ENCODE assay signal across 25 cellular contexts in genomic region chr3:32532434-32532833, GRCh38. TPM values are rescaled to one million over a fixed set of nuclear protein-coding genes. Genes with fewer than 3 reads are reported as not detected.
A peak's percentile ranks its signal among the peaks of the same experiment; 100 is the strongest.
DNase-seq lines count a peak whose midpoint lies in the region; ATAC-seq and TF ChIP-seq lines count a peak whose summit lies in the region.
"Had no signal": no experiment of that assay in that cellular context is flagged by ENCODE, and none has a peak within 500 bp of the region (broad histone marks: within the 10 kb centered on the region; RNA-seq: fewer than 3 reads in every experiment).

No MANE protein-coding gene starts in this region.

- peaks cover 37 to 62% of the 10 kb centered on the region in 2 experiments for H3K36me3 ChIP-seq in SK-N-SH (replicated peaks in 1 of 2; ENCODE audit: control insufficient read depth in 1 of 2, insufficient read depth in 2 of 2, low read length in 1 of 2)
- peaks cover 14% of the 10 kb centered on the region for H3K36me3 ChIP-seq in HAP-1 (replicated peaks)
- H3K36me3 ChIP-seq: BE2C had no signal

- H3K4me3 ChIP-seq in SK-N-SH (ENCODE audit: low read depth in 2 of 2, low read length in 1 of 2) (no peak overlapping the region), choroid plexus epithelial cell (ENCODE audit: low read depth, low read length) (no peak overlapping the region), HAP-1 (no peak overlapping the region)
- H3K4me3 ChIP-seq: BLaER1, GM12878 had no signal

- H3K9me3 ChIP-seq in SK-N-SH = no peaks in the 10 kb centered on the region
- no peaks in the 10 kb centered on the region for H3K9me3 ChIP-seq in HAP-1
- H3K9me3 ChIP-seq: BE2C, BLaER1 had no signal

- no peak for TF ChIP-seq CTCF in SK-N-SH (IDR thresholded peaks at IDR 0.05)
- no peak for TF ChIP-seq CTCF in choroid plexus epithelial cell (conservative IDR thresholded peaks at IDR 0.05; ENCODE audit: low read depth, low read length)

- peaks cover 6 to 7% of the 10 kb centered on the region in 2 donors for H3K4me1 Mint-ChIP-seq in natural killer cell treated with Interleukin-12 subunit alpha and Interleukin-12 subunit beta and Interleukin-15 and Interleukin-18, amount 100 ng/mL, for 72 hours (ENCODE audit: low read depth in 2 of 2)
- H3K4me1 Mint-ChIP-seq: CD14-positive monocyte; CD8-positive, alpha-beta memory T cell had no signal

- POLR2A ChIA-PET in SK-N-SH (lab: Yijun Ruan, JAX) = no interaction called here

- H3F3A ChIP-seq in SK-N-SH (replicated peaks; ENCODE audit: insufficient read depth) = peaks cover 7% of the 10 kb centered on the region

- no peak overlapping the region for H2AFZ ChIP-seq in SK-N-SH (ENCODE audit: low read depth)

- no peak overlapping the region for H3K4me3 Mint-ChIP-seq in natural killer cell treated with Interleukin-12 subunit alpha and Interleukin-12 subunit beta and Interleukin-15 and Interleukin-18, amount 100 ng/mL, for 72 hours
- H3K4me3 Mint-ChIP-seq: CD14-positive monocyte; CD4-positive, alpha-beta memory T cell; CD4-positive, CD25-positive, alpha-beta regulatory T cell; CD8-positive, alpha-beta memory T cell had no signal

- H4K20me1 ChIP-seq in SK-N-SH (ENCODE audit: insufficient read depth) = no peaks in the 10 kb centered on the region

- H3K4me2 ChIP-seq in SK-N-SH = no peak overlapping the region
- H3K4me2 ChIP-seq: BLaER1 had no signal

- TF ChIP-seq EP300 in SK-N-SH (IDR thresholded peaks at IDR 0.05; ENCODE audit: borderline replicate concordance in 1 of 2, low read depth in 1 of 2, low read length in 1 of 2) = no peak

- CTCF ChIA-PET in SK-N-SH (lab: Yijun Ruan, JAX) = no interaction called here

- H3K9ac ChIP-seq in SK-N-SH = no peak overlapping the region
- H3K9ac ChIP-seq: BLaER1 had no signal

- no peak overlapping the region for H3K27ac Mint-ChIP-seq in natural killer cell treated with Interleukin-12 subunit alpha and Interleukin-12 subunit beta and Interleukin-15 and Interleukin-18, amount 100 ng/mL, for 72 hours
- H3K27ac Mint-ChIP-seq: CD14-positive monocyte; CD4-positive, alpha-beta memory T cell; CD8-positive, alpha-beta memory T cell had no signal

- H3K79me2 ChIP-seq in SK-N-SH (ENCODE audit: insufficient read depth) = no peaks in the 10 kb centered on the region; the same call in 1 of the 2 replicates

- 93% methylated on average over 1 of the region's 1 CpG for WGBS in SK-N-SH (ENCODE audit: low lambda C conversion rate)

- DNase-seq in SK-N-SH (no peak), astrocyte of the hippocampus (ENCODE audit: low read depth, low spot score) (peak; percentile 11), choroid plexus epithelial cell (ENCODE audit: low read depth) (peak; percentile 12), ecto neural progenitor cell (ENCODE audit: low spot score) (no peak), HAP-1 (ENCODE audit: low spot score in 2 of 2) (no peak)
- DNase-seq in natural killer cell treated with Interleukin-12 subunit alpha and Interleukin-12 subunit beta and Interleukin-15 and Interleukin-18, amount 100 ng/mL, for 72 hours (ENCODE audit: low spot score) = no peak
- DNase-seq: 8988T; ACHN; BE2C; C1 segment of cervical spinal cord; CD4-positive, alpha-beta memory T cell; CD4-positive, CD25-positive, alpha-beta regulatory T cell; CD8-positive, alpha-beta memory T cell; COR-L47; DMS 273 treated with DMSO at 0.1 percent for 48 hours; DMS153; DMS53; DMS79; DND-41; EL; GDM1 had no signal

- H3K27me3 ChIP-seq in SK-N-SH (ENCODE audit: insufficient read depth) (no peaks in the 10 kb centered on the region), HAP-1 (ENCODE audit: low read depth) (no peaks in the 10 kb centered on the region)
- H3K27me3 ChIP-seq: BE2C, BLaER1 had no signal

- H3K4me1 ChIP-seq in SK-N-SH (ENCODE audit: control insufficient read depth in 1 of 2, insufficient read depth in 2 of 2, low read depth in 1 of 2, low read length in 1 of 2) (peaks cover 0 to 11% of the 10 kb centered on the region in 2 experiments; a peak in 2 of 4 replicates), HAP-1 (no peaks in the 10 kb centered on the region)
- H3K4me1 ChIP-seq: BE2C, BLaER1 had no signal

- H3K36me3 Mint-ChIP-seq in natural killer cell treated with Interleukin-12 subunit alpha and Interleukin-12 subunit beta and Interleukin-15 and Interleukin-18, amount 100 ng/mL, for 72 hours = peaks cover 6% of the 10 kb centered on the region

- no peak overlapping the region for H3K27ac ChIP-seq in SK-N-SH (ENCODE audit: low read depth in 2 of 2, low read length in 1 of 2)
- H3K27ac ChIP-seq: BLaER1 had no signal

- no peak for ATAC-seq in SK-N-SH treated with all-trans-retinoic acid at 6 μM for 48 hours
- ATAC-seq in natural killer cell treated with Interleukin-12 subunit alpha and Interleukin-12 subunit beta and Interleukin-15 and Interleukin-18, amount 100 ng/mL, for 72 hours = no peak
- ATAC-seq: GM12878 had no signal

- no peaks in the 10 kb centered on the region for H3K9me3 Mint-ChIP-seq in natural killer cell treated with Interleukin-12 subunit alpha and Interleukin-12 subunit beta and Interleukin-15 and Interleukin-18, amount 100 ng/mL, for 72 hours
- H3K9me3 Mint-ChIP-seq: CD14-positive monocyte; CD4-positive, alpha-beta memory T cell; CD4-positive, CD25-positive, alpha-beta regulatory T cell; CD8-positive, alpha-beta memory T cell had no signal

- in situ Hi-C loops in HAP-1 (cut with MboI; ENCODE audit: low sequenced_read_pairs) = no loop called here

- H3K9me2 ChIP-seq in SK-N-SH = no peaks in the 10 kb centered on the region; the same call in 1 of the 2 replicates

- TF ChIP-seq RAD21 in SK-N-SH (IDR thresholded peaks at IDR 0.05; ENCODE audit: low read length) = no peak

- H3K27me3 Mint-ChIP-seq in natural killer cell treated with Interleukin-12 subunit alpha and Interleukin-12 subunit beta and Interleukin-15 and Interleukin-18, amount 100 ng/mL, for 72 hours = no peaks in the 10 kb centered on the region
- H3K27me3 Mint-ChIP-seq: CD4-positive, alpha-beta memory T cell; CD4-positive, CD25-positive, alpha-beta regulatory T cell; CD8-positive, alpha-beta memory T cell had no signal

TF ChIP-seq in SK-N-SH, 30 proteins besides CTCF, POLR2A, EP300 and RAD21:
- TF ChIP-seq TCF12 (IDR thresholded peaks at IDR 0.05) (no peak), NFIC (IDR thresholded peaks at IDR 0.05; ENCODE audit: borderline replicate concordance) (0 out of 2 replicates have a peak, but pooled peaks have one; percentile 20)

TF ChIP-seq in SK-N-SH treated with all-trans-retinoic acid at 6 μM for 48 hours, 23 proteins besides CTCF, POLR2A, EP300 and RAD21 (continues in another document):
- TF ChIP-seq TOX (CRISPR knock-in tag; IDR thresholded peaks at IDR 0.05; ENCODE audit: borderline replicate concordance) = no peak
- TF ChIP-seq ZNF8 (CRISPR knock-in tag; IDR thresholded peaks at IDR 0.05) = no peak
- TF ChIP-seq ZC3H10 (CRISPR knock-in tag; IDR thresholded peaks at IDR 0.05) = no peak
- no peak for TF ChIP-seq PATZ1 (CRISPR knock-in tag; IDR thresholded peaks at IDR 0.05; ENCODE audit: borderline replicate concordance)
- TF ChIP-seq CSDC2 (CRISPR knock-in tag; IDR thresholded peaks at IDR 0.05) = no peak
- TF ChIP-seq POU6F1 (CRISPR knock-in tag; IDR thresholded peaks at IDR 0.05; ENCODE audit: borderline replicate concordance, low read depth) = no peak

RNA-seq across cellular contexts. Expression of gene CMTM6, which starts 29.8 kb away (rescaled TPM):
- 29.8 and 37.8 TPM in 2 replicates for polyA plus RNA-seq in SK-N-SH (2012; rRNA removed)
- polyA plus RNA-seq in SK-N-SH (2012; cell fraction: cytosol; rRNA removed) = 54.7 and 70.8 TPM in 2 replicates
- polyA plus RNA-seq in SK-N-SH (2012; cell fraction: nucleus; rRNA removed) = 5.2 and 13.8 TPM in 2 replicates
- total RNA-seq in natural killer cell treated with Interleukin-12 subunit alpha and Interleukin-12 subunit beta and Interleukin-15 and Interleukin-18, amount 100 ng/mL, for 72 hours = 10 to 100 TPM; 48.6 to 83.0 TPM

RNA-seq across cellular contexts. Expression of gene DYNC1LI1, which starts 38.2 kb away (rescaled TPM):
- 15.4 and 16.9 TPM in 2 replicates for polyA plus RNA-seq in SK-N-SH (2012; rRNA removed)
- polyA plus RNA-seq in SK-N-SH (2012; cell fraction: cytosol; rRNA removed) = 21.2 and 33.6 TPM in 2 replicates
- polyA plus RNA-seq in SK-N-SH (2012; cell fraction: nucleus; rRNA removed) = 17.8 and 19.0 TPM in 2 replicates
- total RNA-seq in natural killer cell treated with Interleukin-12 subunit alpha and Interleukin-12 subunit beta and Interleukin-15 and Interleukin-18, amount 100 ng/mL, for 72 hours = 10 to 100 TPM; 38.8 to 45.4 TPM

Comparison
In these comparisons a context has a peak if more than half of its experiments do, and no peak if none do; other contexts are left out.
1. DNase-seq: peak in astrocyte of the hippocampus (single experiment) and choroid plexus epithelial cell (single experiment); none in SK-N-SH (single experiment), natural killer cell treated with Interleukin-12 subunit alpha and Interleukin-12 subunit beta and Interleukin-15 and Interleukin-18, amount 100 ng/mL, for 72 hours (single experiment), ecto neural progenitor cell (single experiment) and HAP-1 (0 of 2).